In genomic region chr14:52314521-52315354, GRCh38 we compare ENCODE assay signal across 8 cellular contexts. TPM values are rescaled to one million over a fixed set of nuclear protein-coding genes. Genes with fewer than 3 reads are reported as not detected.
DNase-seq lines count a peak whose midpoint lies in the region; ATAC-seq and TF ChIP-seq lines count a peak whose summit lies in the region.

No MANE protein-coding gene starts in this region.

- TF ChIP-seq CTCF in AG04449 (IDR thresholded peaks at IDR 0.05; ENCODE audit: insufficient read depth, low read length, missing control alignments) = no peak
- no peak for TF ChIP-seq CTCF in GM20000 (IDR thresholded peaks at IDR 0.05; ENCODE audit: extremely low read depth, missing control alignments)
- TF ChIP-seq CTCF in Panc1 (IDR thresholded peaks at IDR 0.05) = no peak

- intact Hi-C loops in Panc1 (cut with micrococcal nuclease; ENCODE audit: unreplicated experiment) (no loop called here), right cardiac atrium (cut with DNase I) (loop anchor here in 1 of 4 donors (5.0 kb wide), 1 partner anchor 158 kb away; no protein-coding TSS in a partner anchor), sciatic nerve (cut with DNase I) (no loop called here)

- H3K4me1 Mint-ChIP-seq in activated naive CD4-positive, alpha-beta T cell treated with anti-CD3 and anti-CD28 coated beads, Interleukin-2, amount 50 U/mL, for 24 hours = peaks cover 81% of the 10 kb centered on the region

- H3K27me3 Mint-ChIP-seq in activated naive CD4-positive, alpha-beta T cell treated with anti-CD3 and anti-CD28 coated beads, Interleukin-2, amount 50 U/mL, for 24 hours = peaks cover 3% of the 10 kb centered on the region

- H3K27me3 ChIP-seq in Panc1 (ENCODE audit: control insufficient read depth, insufficient read depth, low read length) (peaks cover 8% of the 10 kb centered on the region), right cardiac atrium (ENCODE audit: control insufficient read depth, insufficient read depth) (no peaks in the 10 kb centered on the region)

- H3K27ac ChIP-seq in Panc1 (ENCODE audit: low read length) (no peak overlapping the region), right cardiac atrium (ENCODE audit: low read length) (no peak overlapping the region)

- CTCF ChIA-PET in AG04449 (lab: Yijun Ruan, JAX) (interaction anchor here (6.7 kb wide), 1 partner anchor 15 kb away, joined by 44 read pairs; no protein-coding TSS in a partner anchor), Panc1 (lab: Charles Lee) (no interaction called here)

- WGBS in right cardiac atrium = 3% methylated on average over 67 of the region's 67 CpGs

- H3K4me3 ChIP-seq in AG04449 (ENCODE audit: low read depth, low read length) (peak overlapping the region; percentile 77), Panc1 (ENCODE audit: low read depth in 2 of 2, low read length in 2 of 2) (peak overlapping the region; percentile 42 to 62), right cardiac atrium (ENCODE audit: low read length) (peak overlapping the region; percentile 14)

- H3K9me3 ChIP-seq in Panc1 (ENCODE audit: control insufficient read depth, insufficient read depth, low read depth, low read length) (no peaks in the 10 kb centered on the region), right cardiac atrium (ENCODE audit: control insufficient read depth, low read length) (no peaks in the 10 kb centered on the region)

- no peaks in the 10 kb centered on the region for H3K36me3 ChIP-seq in Panc1 (ENCODE audit: control insufficient read depth, insufficient read depth, low read length)

- no peaks in the 10 kb centered on the region for H3K9me3 Mint-ChIP-seq in activated naive CD4-positive, alpha-beta T cell treated with anti-CD3 and anti-CD28 coated beads, Interleukin-2, amount 50 U/mL, for 24 hours

- peak overlapping the region; percentile 95 for H3K4me3 Mint-ChIP-seq in activated naive CD4-positive, alpha-beta T cell treated with anti-CD3 and anti-CD28 coated beads, Interleukin-2, amount 50 U/mL, for 24 hours

- POLR2A ChIA-PET in AG04449 (lab: Yijun Ruan, JAX) = interaction anchor here (1.5 kb wide), 2 partner anchors 13 to 144 kb away, joined by 4 to 5 read pairs; no protein-coding TSS in a partner anchor
- POLR2A ChIA-PET in Panc1 (lab: Charles Lee) = no interaction called here

- no peak for DNase-seq in AG04449 (ENCODE audit: low read depth, low spot score)
- DNase-seq in GM20000 (ENCODE audit: low spot score) = peak; percentile 51
- no peak for DNase-seq in Panc1 (ENCODE audit: low read depth, low spot score)
- DNase-seq in right cardiac atrium = peak; percentile 26 to 66 (median 54)
- DNase-seq in sciatic nerve (ENCODE audit: low spot score) = no peak
- no peak for DNase-seq in RPMI8226
- no peak for DNase-seq in cortex of kidney (lab: John Stamatoyannopoulos, UW)

- H3K36me3 Mint-ChIP-seq in activated naive CD4-positive, alpha-beta T cell treated with anti-CD3 and anti-CD28 coated beads, Interleukin-2, amount 50 U/mL, for 24 hours = peaks cover under 1% of the 10 kb centered on the region

- in situ Hi-C loops in Panc1 (cut with HindIII; ENCODE audit: low pct_unique_long_range_greater_than_20kb, low sequenced_read_pairs) = no loop called here

- BruUV-seq in Panc1 (replicated peaks; lab: Mats Ljungman, UMichigan) = no TSS peak

- H3K27ac Mint-ChIP-seq in activated naive CD4-positive, alpha-beta T cell treated with anti-CD3 and anti-CD28 coated beads, Interleukin-2, amount 50 U/mL, for 24 hours = peak overlapping the region; percentile 92

- H3K4me1 ChIP-seq in Panc1 (ENCODE audit: control insufficient read depth, insufficient read depth, low read length) (no peaks in the 10 kb centered on the region), right cardiac atrium (ENCODE audit: control insufficient read depth, insufficient read depth, low read length) (no peaks in the 10 kb centered on the region)

- ATAC-seq in Panc1 (peak; percentile 60), right cardiac atrium (peak; percentile 39 to 51), sciatic nerve (peak; percentile 40)

RNA-seq across cellular contexts. Expression of gene PTGER2, which starts 0.6 kb away (rescaled TPM):
- total RNA-seq in Panc1 (2021; ENCODE audit: unreplicated experiment) (0.41 TPM), right cardiac atrium (1 to 10 TPM in 2 of 4 donors, under 1 TPM in 2; 0.34 to 1.6 (median 1.1) TPM), sciatic nerve (8.5 TPM)
- 1.9 TPM for polyA plus RNA-seq in Panc1 (2012; ENCODE audit: insufficient read length)
- polyA plus RNA-seq in right cardiac atrium = 0.32 TPM

RNA-seq across cellular contexts. Expression of gene PTGDR, which starts 47.2 kb away (rescaled TPM):
- total RNA-seq in Panc1 (2021; ENCODE audit: unreplicated experiment) (not detected), right cardiac atrium (under 1 TPM; 0.29 to 0.43 (median 0.42) TPM), sciatic nerve (4.2 TPM)
- not detected for polyA plus RNA-seq in Panc1 (2012; ENCODE audit: insufficient read length)
- 0.32 TPM for polyA plus RNA-seq in right cardiac atrium

Comparison
In these comparisons a context has a peak if more than half of its experiments do, and no peak if none do; other contexts are left out.
1. DNase-seq: peak in GM20000 (single experiment) and right cardiac atrium (3 of 3); none in AG04449 (single experiment), Panc1 (single experiment), sciatic nerve (single experiment), RPMI8226 (single experiment) and cortex of kidney (single experiment).
2. H3K4me3 ChIP-seq: peak in every context shown above with its lines; median percentile 77 in AG04449; 52 in Panc1; 14 in right cardiac atrium.
3. Peak in every context shown above with its lines, with median percentiles within 50 percentile points of each other: ATAC-seq.